ENCODE assay signal across 1 cellular context in genomic region chr1:200668514-200669313, GRCh38.
TF ChIP-seq lines count a peak whose summit lies in the region.

No MANE protein-coding gene starts in this region.

TF ChIP-seq in GM12878, 131 proteins besides CTCF, POLR2A, EP300 and RAD21 (continued from another document):
- TF ChIP-seq ZBTB40 (IDR thresholded peaks at IDR 0.05; ENCODE audit: borderline replicate concordance) (0 out of 2 replicates have a peak, but pooled peaks have one; percentile 16), SKIL (IDR thresholded peaks at IDR 0.05; ENCODE audit: low read depth, poor library complexity, severe bottlenecking) (peak; percentile 17), RAD51 (IDR thresholded peaks at IDR 0.05) (0 out of 2 replicates have a peak, but pooled peaks have one; percentile 13), SUZ12 (IDR thresholded peaks at IDR 0.05; ENCODE audit: unreplicated experiment) (no peak), USF2 (IDR thresholded peaks at IDR 0.05; ENCODE audit: borderline replicate concordance, low read depth, low read length) (no peak), TCF12 (IDR thresholded peaks at IDR 0.05; ENCODE audit: low read depth, low read length) (no peak)
